In genomic region chr6:113281014-113281810, GRCh38 we compare ENCODE assay signal across 15 cellular contexts.
DNase-seq lines count a peak whose midpoint lies in the region; ATAC-seq and TF ChIP-seq lines count a peak whose summit lies in the region.
"Had no signal": no experiment of that assay in that cellular context is flagged by ENCODE, and none has a peak within 500 bp of the region (broad histone marks: within the 10 kb centered on the region; RNA-seq: fewer than 3 reads in every experiment).

No MANE protein-coding gene starts in this region.

- H2BK12ac ChIP-seq in H9 (ENCODE audit: insufficient read length, low read depth, low read length) = no peak overlapping the region

- peaks cover 1% of the 10 kb centered on the region; the same call in 1 of the 2 replicates for H3K36me3 ChIP-seq in ACC112 (ENCODE audit: insufficient read depth, low read length)
- H3K36me3 ChIP-seq: left lung, tibial artery had no signal

- no peak overlapping the region for H3K4me2 ChIP-seq in H9 (ENCODE audit: insufficient read depth, insufficient read length, low read length)

- H3K27me3 ChIP-seq in ACC112 (ENCODE audit: insufficient read depth, low read length) (no peaks in the 10 kb centered on the region), H9 (ENCODE audit: insufficient read depth, low read length) (no peaks in the 10 kb centered on the region)
- H3K27me3 ChIP-seq: left lung, tibial artery had no signal

- DNase-seq in H9 = no peak
- peak; percentile 25 for DNase-seq in iPS DF 4.7 (ENCODE audit: extremely low read depth, low spot score)
- DNase-seq in omental fat pad (ENCODE audit: low spot score) = no peak
- DNase-seq in activated CD4-positive, CD25-positive, alpha-beta regulatory T cell (lab: John Stamatoyannopoulos, UW) = no peak
- no peak for DNase-seq in activated effector memory CD4-positive, alpha-beta T cell treated with anti-CD3 and anti-CD28 coated beads, Interleukin-2, amount 50 U/mL, for 16 hours
- no peak for DNase-seq in A172 (ENCODE audit: low spot score)
- DNase-seq: activated B cell treated with CpG ODN at 0.5 μM for 24 hours; amniotic stem cell; glutamatergic neuron; left lung; occipital lobe; stimulated activated CD4-positive, alpha-beta T cell treated with anti-CD3 and anti-CD28 coated beads, Interleukin-15, amount 100 ng/mL, for 24 hours; tibial artery had no signal

- H3K9me3 ChIP-seq in H9 (ENCODE audit: control insufficient read depth, low read depth, low read length) = no peaks in the 10 kb centered on the region

- no peak overlapping the region for H3K9ac ChIP-seq in H9 (ENCODE audit: extremely low read depth, insufficient read length, low read length)

- H3K79me2 ChIP-seq in ACC112 (ENCODE audit: control insufficient read depth, insufficient read depth, low read length, unreplicated experiment) (no peaks in the 10 kb centered on the region), H9 (ENCODE audit: insufficient read depth, low read length) (no peaks in the 10 kb centered on the region)

- no peak overlapping the region for H2BK120ac ChIP-seq in H9 (ENCODE audit: low read depth, low read length, poor library complexity, severe bottlenecking)

- H3K36me3 Mint-ChIP-seq in H9 (ENCODE audit: insufficient read depth in 1 of 3, low read depth in 3 of 3) = peaks cover 0 to 11% (median 7%) of the 10 kb centered on the region in 3 experiments; a peak in 5 of 7 replicates

- no peak overlapping the region for H3T11ph ChIP-seq in H9 (ENCODE audit: low read length)

- peak overlapping the region; percentile 78 for H2AFZ ChIP-seq in ACC112 (ENCODE audit: low read length, unreplicated experiment)
- H2AFZ ChIP-seq in H9 (ENCODE audit: low read length) = no peak overlapping the region

- no peaks in the 10 kb centered on the region for H3K79me1 ChIP-seq in H9 (ENCODE audit: insufficient read depth, low read depth, low read length, poor library complexity, severe bottlenecking)

- H4K8ac ChIP-seq in H9 (replicated peaks; ENCODE audit: insufficient read length, low read depth, low read length) = no peak overlapping the region

- ATAC-seq in SK-N-SH treated with all-trans-retinoic acid at 6 μM for 48 hours (peak; percentile 94), omental fat pad (ENCODE audit: low FRiP score) (no peak)
- ATAC-seq: left lung had no signal

- H3K23ac ChIP-seq in H9 (ENCODE audit: insufficient read length, low read depth, low read length) = no peak overlapping the region

- no peak overlapping the region for H2BK20ac ChIP-seq in H9 (ENCODE audit: low read depth, low read length, poor library complexity, severe bottlenecking)

- peak overlapping the region in 2 of 3 experiments; percentile 67 to 97; a peak in 4 of 7 replicates for H3K27ac Mint-ChIP-seq in H9
- H3K27ac Mint-ChIP-seq: activated B cell treated with CpG ODN at 0.5 μM for 24 hours had no signal

- peaks cover 2 to 13% of the 10 kb centered on the region in 2 experiments; a peak in 4 of 5 replicates for H3K9me3 Mint-ChIP-seq in H9

- H4K91ac ChIP-seq in H9 (ENCODE audit: insufficient read length, low read depth, low read length) = no peak overlapping the region

- H2BK15ac ChIP-seq in H9 (ENCODE audit: low read depth, low read length) = no peak overlapping the region

- H3K4me1 Mint-ChIP-seq in H9 = peaks cover 13 to 16% of the 10 kb centered on the region in 2 experiments
- H3K4me1 Mint-ChIP-seq: activated B cell treated with CpG ODN at 0.5 μM for 24 hours had no signal

- H3K4ac ChIP-seq in H9 (ENCODE audit: low read depth, low read length) = no peak overlapping the region

- no peak overlapping the region for H3K56ac ChIP-seq in H9 (ENCODE audit: insufficient read length, low read depth, low read length)

- H3K27me3 Mint-ChIP-seq in H9 (ENCODE audit: low read depth) = no peaks in the 10 kb centered on the region

- H3K4me1 ChIP-seq in ACC112 (ENCODE audit: control insufficient read depth, insufficient read depth, low read length, unreplicated experiment) (peaks cover 22% of the 10 kb centered on the region), H9 (ENCODE audit: insufficient read depth, low read length) (no peaks in the 10 kb centered on the region; the same call in none of the 2 replicates)
- H3K4me1 ChIP-seq: left lung had no signal

- WGBS in H9 (ENCODE audit: extremely low coverage, insufficient read length, low lambda C conversion rate) = no CpG with 5 or more reads among the region's 1 CpG

- H3K27ac ChIP-seq in ACC112 (ENCODE audit: low read depth, low read length) (no peak overlapping the region), H9 (ENCODE audit: insufficient read length, low read depth, low read length) (no peak overlapping the region)
- H3K27ac ChIP-seq: left lung, tibial artery had no signal

- H4K20me1 ChIP-seq in H9 (ENCODE audit: control insufficient read depth, insufficient read depth, insufficient read length) = no peaks in the 10 kb centered on the region

- H2AK5ac ChIP-seq in H9 (ENCODE audit: insufficient read length, low read length) = no peak overlapping the region

- H3K18ac ChIP-seq in H9 (ENCODE audit: insufficient read length, low read depth, low read length) = no peak overlapping the region

- TF ChIP-seq CTCF in H9 (conservative IDR thresholded peaks at IDR 0.05) (no peak), omental fat pad (IDR thresholded peaks at IDR 0.05) (no peak)

- H2BK5ac ChIP-seq in H9 (ENCODE audit: insufficient read length, low read length) = no peak overlapping the region

- H3K23me2 ChIP-seq in H9 (ENCODE audit: insufficient read length, low read depth, low read length, poor library complexity, severe bottlenecking) = no peaks in the 10 kb centered on the region

- H3K4me3 ChIP-seq in ACC112 (ENCODE audit: low read depth, low read length) = no peak overlapping the region
- H3K4me3 ChIP-seq: left lung, tibial artery had no signal

- no peak overlapping the region for H4K5ac ChIP-seq in H9 (ENCODE audit: insufficient read length, low read depth, low read length)

- no peak overlapping the region for H3K14ac ChIP-seq in H9 (ENCODE audit: insufficient read depth, low read length)

- no peak overlapping the region for H3K4me3 Mint-ChIP-seq in H9
- H3K4me3 Mint-ChIP-seq: activated B cell treated with CpG ODN at 0.5 μM for 24 hours had no signal

TF ChIP-seq in SK-N-SH treated with all-trans-retinoic acid at 6 μM for 48 hours, 23 proteins besides CTCF, POLR2A, EP300 and RAD21:
- no peak for TF ChIP-seq ZNF565 (CRISPR knock-in tag; conservative IDR thresholded peaks at IDR 0.05; ENCODE audit: low read depth)
- peak; percentile 52; the same call in 1 of the 2 replicates for TF ChIP-seq ISL1 (CRISPR knock-in tag; IDR thresholded peaks at IDR 0.05)
- 0 out of 2 replicates have a peak, but pooled peaks have one; percentile 48 for TF ChIP-seq CSDC2 (CRISPR knock-in tag; IDR thresholded peaks at IDR 0.05)
